Comparison of ENCODE assay signal across 1 cellular context in the genomic region with DNA sequence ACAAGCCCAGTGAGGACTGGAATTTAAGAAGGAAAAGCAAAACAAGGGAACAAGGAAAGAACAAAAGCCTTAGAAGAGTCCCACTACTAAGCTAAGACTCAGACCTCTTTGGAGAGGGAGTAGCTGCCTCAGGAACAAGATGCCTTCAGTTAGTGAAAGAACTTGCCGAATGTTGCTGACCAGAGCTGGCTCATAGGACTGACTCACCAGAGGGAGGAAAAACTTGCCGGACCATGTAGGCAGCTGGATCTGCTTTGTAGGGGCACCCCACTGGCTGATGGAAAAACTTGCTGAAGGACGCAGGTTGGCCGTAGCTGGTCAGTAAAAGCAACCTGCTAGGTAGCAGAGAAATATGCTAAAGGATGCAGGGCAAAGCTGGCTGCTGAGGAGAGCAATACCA.
TF ChIP-seq lines count a peak whose summit lies in the region.

No MANE protein-coding gene starts in this region.

TF ChIP-seq in SK-N-SH, 30 proteins besides CTCF, POLR2A, EP300 and RAD21:
- TF ChIP-seq RFX5 (IDR thresholded peaks at IDR 0.05; ENCODE audit: low read length): no peak
